ENCODE assay signal across 19 cellular contexts in the genomic region with DNA sequence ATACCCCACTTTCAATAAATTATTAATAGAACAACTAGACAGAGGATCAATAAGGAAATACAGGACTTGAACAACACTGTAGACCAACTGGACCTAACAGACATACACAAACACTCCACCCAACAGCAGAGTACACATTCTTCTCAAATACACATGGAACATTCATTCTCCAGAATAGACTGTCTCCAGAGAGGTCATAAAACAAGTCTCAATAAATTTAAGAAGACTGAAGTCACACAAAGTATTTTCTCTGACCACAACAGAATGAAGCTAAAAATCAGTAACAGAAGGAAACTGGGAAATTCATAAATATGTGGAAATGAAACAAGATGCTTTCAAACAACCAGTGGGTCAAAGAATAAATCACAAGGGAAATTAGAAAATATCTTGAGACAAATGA.
DNase-seq lines count a peak whose midpoint lies in the region; ATAC-seq and TF ChIP-seq lines count a peak whose summit lies in the region.
"Had no signal": no experiment of that assay in that cellular context is flagged by ENCODE, and none has a peak within 500 bp of the region (broad histone marks: within the 10 kb centered on the region; RNA-seq: fewer than 3 reads in every experiment).

No MANE protein-coding gene starts in this region.

- intact Hi-C loops in prostate gland (cut with DNase I) = no loop called here
- intact Hi-C loops in lower lobe of right lung (cut with DNase I) = no loop called here

- H3K27ac ChIP-seq in prostate gland (peak overlapping the region in 1 of 2 donors; percentile 60), lower lobe of right lung (no peak overlapping the region)
- H3K27ac ChIP-seq: KMS-11, neural progenitor cell, VCaP had no signal

- no peak for TF ChIP-seq POLR2A in prostate gland (IDR thresholded peaks at IDR 0.05)

- no peak for TF ChIP-seq CTCF in LNCaP clone FGC (IDR thresholded peaks at IDR 0.05; ENCODE audit: control insufficient read depth, extremely low read depth, insufficient read depth)
- TF ChIP-seq CTCF in fibroblast of villous mesenchyme (IDR thresholded peaks at IDR 0.05; ENCODE audit: insufficient read depth, low read depth, low read length) = no peak
- TF ChIP-seq CTCF in prostate gland (IDR thresholded peaks at IDR 0.05) = no peak
- no peak for TF ChIP-seq CTCF in lower lobe of right lung (IDR thresholded peaks at IDR 0.05)

- H3K4me3 ChIP-seq in LNCaP clone FGC (ENCODE audit: low read depth, low read length) = no peak overlapping the region
- H3K4me3 ChIP-seq in fibroblast of villous mesenchyme (ENCODE audit: low read depth, low read length) = no peak overlapping the region
- H3K4me3 ChIP-seq in prostate gland = no peak overlapping the region
- no peak overlapping the region for H3K4me3 ChIP-seq in lower lobe of right lung
- H3K4me3 ChIP-seq: breast epithelium, dorsolateral prefrontal cortex, neural progenitor cell had no signal

- peak; percentile 21 for DNase-seq in AG08395 (ENCODE audit: low spot score)
- DNase-seq in LNCaP clone FGC (ENCODE audit: low read depth) = peak; percentile 40
- DNase-seq in fibroblast of villous mesenchyme (ENCODE audit: low read depth) = peak; percentile 74
- peak; percentile 30 for DNase-seq in prostate gland (ENCODE audit: low spot score)
- DNase-seq in lower lobe of right lung = no peak
- DNase-seq in stimulated activated CD4-positive, alpha-beta T cell treated with anti-CD3 and anti-CD28 coated beads, Interleukin-4, amount 100 ng/mL, for 4 hours = no peak
- DNase-seq: activated CD4-positive, alpha-beta T cell treated with anti-CD3 and anti-CD28 coated beads, Interleukin-2, amount 50 U/mL, for 4 hours; dorsolateral prefrontal cortex; HCEC 1CT; NCI-H526 treated with DMSO at 0.1 percent for 48 hours; stimulated activated CD4-positive, alpha-beta T cell treated with anti-CD3 and anti-CD28 coated beads, Interleukin-15, amount 100 ng/mL, for 24 hours; stimulated activated naive CD4-positive, alpha-beta T cell treated with Interleukin-2 at 50 U/mL for 16 hours had no signal

- H3K4me1 ChIP-seq in prostate gland (replicated peaks) = no peaks in the 10 kb centered on the region
- peaks cover 11% of the 10 kb centered on the region for H3K4me1 ChIP-seq in lower lobe of right lung
- H3K4me1 ChIP-seq: breast epithelium had no signal

- ATAC-seq in GM21390 (IDR thresholded peaks at IDR 0.05; ENCODE audit: unreplicated experiment) (no peak), lower lobe of right lung (no peak), HG02884 (IDR thresholded peaks at IDR 0.05; ENCODE audit: unreplicated experiment) (no peak)
- ATAC-seq: Right ventricle myocardium inferior had no signal

- H3K36me3 ChIP-seq in prostate gland = no peaks in the 10 kb centered on the region
- H3K36me3 ChIP-seq in lower lobe of right lung = peaks cover 27% of the 10 kb centered on the region
- H3K36me3 ChIP-seq: breast epithelium had no signal

- H3K27me3 ChIP-seq in prostate gland (replicated peaks; ENCODE audit: insufficient read depth) (no peaks in the 10 kb centered on the region), lower lobe of right lung (ENCODE audit: low read depth) (no peaks in the 10 kb centered on the region)
- H3K27me3 ChIP-seq: breast epithelium, dorsolateral prefrontal cortex, neural progenitor cell had no signal

- no peaks in the 10 kb centered on the region for H3K9me3 ChIP-seq in prostate gland
- no peaks in the 10 kb centered on the region for H3K9me3 ChIP-seq in lower lobe of right lung
- H3K9me3 ChIP-seq: breast epithelium had no signal

Comparison
In these comparisons a context has a peak if more than half of its experiments do, and no peak if none do; other contexts are left out.
1. DNase-seq: peak in AG08395 (single experiment), LNCaP clone FGC (single experiment), fibroblast of villous mesenchyme (single experiment) and prostate gland (single experiment); none in lower lobe of right lung (single experiment) and stimulated activated CD4-positive, alpha-beta T cell treated with anti-CD3 and anti-CD28 coated beads, Interleukin-4, amount 100 ng/mL, for 4 hours (0 of 2).